ENCODE assay signal across 9 cellular contexts in the genomic region with DNA sequence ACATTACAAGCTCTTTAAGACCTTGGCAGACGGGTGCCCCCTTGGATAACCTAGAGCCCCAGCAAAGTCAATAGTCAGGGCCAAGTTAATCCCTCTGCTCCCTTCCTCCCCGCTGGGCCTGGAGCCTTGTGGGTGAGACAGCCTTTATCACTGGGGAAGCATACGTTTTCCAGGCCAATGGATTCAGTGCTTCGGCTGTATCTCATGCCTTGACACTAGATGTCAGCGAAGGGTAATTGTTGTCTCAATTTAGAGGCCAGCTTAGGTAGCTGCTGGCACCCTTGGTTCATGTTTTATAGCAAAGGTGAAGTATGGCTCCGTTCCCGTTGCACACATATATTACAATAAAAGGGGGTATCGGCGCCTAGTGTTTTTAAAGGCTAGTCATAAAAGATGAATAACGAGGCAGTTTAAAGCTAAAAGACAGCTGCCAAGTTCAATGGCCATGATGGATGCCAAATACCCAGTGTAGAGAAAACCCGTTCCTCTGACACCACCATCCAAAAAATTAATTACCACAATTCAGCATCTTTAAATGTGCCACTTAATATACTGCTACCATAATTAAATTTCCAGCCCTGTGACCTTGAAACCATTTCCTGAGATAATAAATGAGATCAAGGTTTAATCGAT. TPM values are rescaled to one million over a fixed set of nuclear protein-coding genes. Genes with fewer than 3 reads are reported as not detected.
A peak's percentile ranks its signal among the peaks of the same experiment; 100 is the strongest.
DNase-seq lines count a peak whose midpoint lies in the region; ATAC-seq and TF ChIP-seq lines count a peak whose summit lies in the region.
"Had no signal": no experiment of that assay in that cellular context is flagged by ENCODE, and none has a peak within 500 bp of the region (broad histone marks: within the 10 kb centered on the region; RNA-seq: fewer than 3 reads in every experiment).

No MANE protein-coding gene starts in this region.

- no peak for TF ChIP-seq CTCF in progenitor cell of endocrine pancreas (IDR thresholded peaks at IDR 0.05; ENCODE audit: unreplicated experiment)

- H3K4me3 Mint-ChIP-seq in progenitor cell of endocrine pancreas (ENCODE audit: low read depth): no peak overlapping the region
- H3K4me3 Mint-ChIP-seq: T-helper 1 cell treated with Interleukin-12 subunit alpha and Interleukin-12 subunit beta and Interleukin-4 antibody, amounts not matched to agents 30 μg/mL and 1 μg/mL, for 36 hours had no signal

- ATAC-seq in HG03039 (IDR thresholded peaks at IDR 0.05; ENCODE audit: unreplicated experiment): no peak
- no peak for ATAC-seq in HG02571 (IDR thresholded peaks at IDR 0.05; ENCODE audit: unreplicated experiment)

- H3K36me3 Mint-ChIP-seq in progenitor cell of endocrine pancreas (ENCODE audit: insufficient read depth): no peaks in the 10 kb centered on the region

- DNase-seq in DMS 273 (lab: John Stamatoyannopoulos, UW; ENCODE audit: unreplicated experiment) (peak; percentile 41), DMS 273 treated with DMSO at 0.1 percent for 48 hours (lab: John Stamatoyannopoulos, UW) (no peak), NCI-H2227 treated with DMSO at 0.1 percent for 48 hours (lab: John Stamatoyannopoulos, UW) (peak; percentile 12), cerebellar cortex (ENCODE audit: low spot score) (peak; percentile 46), progenitor cell of endocrine pancreas (ENCODE audit: low spot score, unreplicated experiment) (no peak), LoVo (ENCODE audit: low spot score) (no peak)

- peaks cover 9% of the 10 kb centered on the region for H3K4me1 Mint-ChIP-seq in progenitor cell of endocrine pancreas (ENCODE audit: low read depth)

- peaks cover 8% of the 10 kb centered on the region for H3K9me3 Mint-ChIP-seq in progenitor cell of endocrine pancreas (ENCODE audit: low read depth)

- peaks cover 8% of the 10 kb centered on the region for H3K27me3 Mint-ChIP-seq in progenitor cell of endocrine pancreas

- peak overlapping the region; percentile 82 for H3K27ac Mint-ChIP-seq in progenitor cell of endocrine pancreas
- H3K27ac Mint-ChIP-seq: T-helper 1 cell treated with Interleukin-12 subunit alpha and Interleukin-12 subunit beta and Interleukin-4 antibody, amounts not matched to agents 30 μg/mL and 1 μg/mL, for 36 hours had no signal

RNA-seq across cellular contexts. Expression of a gene that starts 52.3 kb away (rescaled TPM):
- 58.2 and 62.4 TPM in 2 replicates for total RNA-seq in progenitor cell of endocrine pancreas

Comparison
In these comparisons a context has a peak if more than half of its experiments do, and no peak if none do; other contexts are left out.
1. DNase-seq: peak in DMS 273 (single experiment), NCI-H2227 treated with DMSO at 0.1 percent for 48 hours (single experiment) and cerebellar cortex (single experiment); none in DMS 273 treated with DMSO at 0.1 percent for 48 hours (single experiment), progenitor cell of endocrine pancreas (single experiment) and LoVo (single experiment).